21 cellular contexts compared by ENCODE assay signal in genomic region chr13:111898956-111899713, GRCh38.
"Had no signal": no experiment of that assay in that cellular context is flagged by ENCODE, and none has a peak within 500 bp of the region (broad histone marks: within the 10 kb centered on the region; RNA-seq: fewer than 3 reads in every experiment).

No MANE protein-coding gene starts in this region.

- H3K27ac ChIP-seq: colonic mucosa, heart right ventricle, pancreas, right lobe of liver, testis, upper lobe of left lung had no signal

- ATAC-seq: activated CD4-positive, alpha-beta T cell treated with anti-CD3 and anti-CD28 coated beads for 36 hours; heart right ventricle; left colon; natural killer cell; pancreas had no signal

- H3K9me3 ChIP-seq: colonic mucosa, heart right ventricle, pancreas, right lobe of liver, testis, upper lobe of left lung had no signal

- H3K27ac Mint-ChIP-seq: activated B cell treated with CpG ODN at 0.5 μM for 24 hours; activated CD4-positive, alpha-beta T cell treated with anti-CD3 and anti-CD28 coated beads for 36 hours; activated naive CD8-positive, alpha-beta T cell treated with anti-CD3 and anti-CD28 coated beads, Interleukin-2, amount 10 ng/mL, durations not matched to agents 7 days and 5 days; natural killer cell; T-helper 1 cell treated with Interleukin-12 subunit alpha and Interleukin-12 subunit beta and Interleukin-4 antibody, amounts not matched to agents 30 μg/mL and 1 μg/mL, for 36 hours had no signal

- H3K36me3 Mint-ChIP-seq: activated naive CD8-positive, alpha-beta T cell treated with anti-CD3 and anti-CD28 coated beads, Interleukin-2, amount 10 ng/mL, durations not matched to agents 7 days and 5 days; natural killer cell had no signal

- H3K9me3 Mint-ChIP-seq: activated B cell treated with CpG ODN at 0.5 μM for 24 hours, natural killer cell had no signal

- H3K4me1 ChIP-seq: colonic mucosa, heart right ventricle, pancreas, right lobe of liver, testis, upper lobe of left lung had no signal

- H3K4me3 Mint-ChIP-seq: activated B cell treated with CpG ODN at 0.5 μM for 24 hours; activated CD4-positive, alpha-beta T cell treated with anti-CD3 and anti-CD28 coated beads for 36 hours; activated naive CD8-positive, alpha-beta T cell treated with anti-CD3 and anti-CD28 coated beads, Interleukin-2, amount 10 ng/mL, durations not matched to agents 7 days and 5 days; natural killer cell; T-helper 1 cell treated with Interleukin-12 subunit alpha and Interleukin-12 subunit beta and Interleukin-4 antibody, amounts not matched to agents 30 μg/mL and 1 μg/mL, for 36 hours had no signal

- DNase-seq: activated B cell treated with CpG ODN at 0.5 μM for 24 hours; activated CD4-positive, alpha-beta T cell treated with anti-CD3 and anti-CD28 coated beads for 36 hours; activated CD4-positive, alpha-beta T cell treated with anti-CD3 and anti-CD28 coated beads, Interleukin-2, amount 50 U/mL, for 4 hours; activated naive CD4-positive, alpha-beta T cell treated with Interleukin-2 at 50 U/mL for 16 hours; activated naive CD8-positive, alpha-beta T cell treated with anti-CD3 and anti-CD28 coated beads, Interleukin-2, amount 10 ng/mL, durations not matched to agents 7 days and 5 days; amniotic stem cell; colonic mucosa; heart right ventricle; left colon; midbrain; natural killer cell; stimulated activated CD4-positive, alpha-beta T cell treated with anti-CD3 and anti-CD28 coated beads, Interleukin-15, amount 100 ng/mL, for 24 hours; stimulated activated naive CD4-positive, alpha-beta T cell; T1000; testis; upper lobe of left lung had no signal

- H3K4me2 ChIP-seq: smooth muscle cell had no signal

- H3K4me1 Mint-ChIP-seq: activated B cell treated with CpG ODN at 0.5 μM for 24 hours; activated CD4-positive, alpha-beta T cell treated with anti-CD3 and anti-CD28 coated beads for 36 hours; activated naive CD8-positive, alpha-beta T cell treated with anti-CD3 and anti-CD28 coated beads, Interleukin-2, amount 10 ng/mL, durations not matched to agents 7 days and 5 days; natural killer cell had no signal

- H3K4me3 ChIP-seq: colonic mucosa, heart right ventricle, lung, pancreas, right lobe of liver, smooth muscle cell, testis, upper lobe of left lung had no signal

- H3K36me3 ChIP-seq: colonic mucosa, heart right ventricle, pancreas, right lobe of liver, upper lobe of left lung had no signal

- H3K27me3 ChIP-seq: colonic mucosa, right lobe of liver, testis had no signal
